13 cellular contexts compared by ENCODE assay signal in the genomic region with DNA sequence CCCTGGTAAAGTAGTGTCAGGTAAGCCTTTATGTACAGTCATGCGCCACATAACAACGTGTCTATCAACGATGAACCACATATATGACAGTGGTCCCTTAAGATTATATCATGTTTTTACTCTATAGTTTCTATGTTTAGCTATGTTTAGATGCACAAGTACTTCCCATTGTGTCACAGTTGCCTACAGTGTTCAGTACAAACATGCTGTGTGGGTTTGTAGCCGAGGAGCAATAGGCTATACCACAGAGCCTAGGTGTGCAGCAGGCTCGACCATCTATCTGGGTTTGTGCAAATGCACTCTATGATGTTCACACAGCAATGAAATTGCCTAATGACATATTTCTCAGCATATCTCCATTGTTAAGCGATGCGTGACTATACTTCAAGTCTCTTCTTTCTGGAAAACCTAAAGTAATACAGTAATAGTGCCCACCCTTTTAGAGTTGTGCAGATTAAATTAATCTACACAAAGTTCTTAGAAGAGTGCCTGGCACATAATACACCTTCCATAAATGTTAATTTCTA.
DNase-seq lines count a peak whose midpoint lies in the region; ATAC-seq and TF ChIP-seq lines count a peak whose summit lies in the region.
"Had no signal": no experiment of that assay in that cellular context is flagged by ENCODE, and none has a peak within 500 bp of the region (broad histone marks: within the 10 kb centered on the region; RNA-seq: fewer than 3 reads in every experiment).

No MANE protein-coding gene starts in this region.

- H3K27ac ChIP-seq in BLaER1 treated with 17β-estradiol and CSF1 and Interleukin-3, amounts not matched to agents 10 nM and 100 nM: peak overlapping the region; percentile 87 to 99 (median 95)
- H3K27ac ChIP-seq in OCI-LY3 (ENCODE audit: low read length): peak overlapping the region; percentile 92
- peak overlapping the region; percentile 87 for H3K27ac ChIP-seq in osteoblast (ENCODE audit: low read depth, low read length)
- H3K27ac ChIP-seq: C4-2B had no signal

- no peak for DNase-seq in osteoblast (ENCODE audit: insufficient read length, low spot score, missing footprints)
- no peak for DNase-seq in superior temporal gyrus (ENCODE audit: extremely low spot score)
- DNase-seq: amniotic stem cell; NCI-H2081 treated with DMSO at 0.1 percent for 48 hours; NK-92 treated with Interleukin-12 subunit alpha and Interleukin-12 subunit beta, amount 100 ng/mL, for 24 hours; SK-N-SH had no signal

- H3K9me3 ChIP-seq in BLaER1 treated with 17β-estradiol and CSF1 and Interleukin-3, amounts not matched to agents 10 nM and 100 nM (replicated peaks in 1 of 11): peaks cover 8 to 32% (median 22%) of the 10 kb centered on the region in 11 experiments
- H3K9me3 ChIP-seq in OCI-LY3 (ENCODE audit: insufficient read depth, low read length): no peaks in the 10 kb centered on the region
- H3K9me3 ChIP-seq in osteoblast (ENCODE audit: low read depth, low read length): no peaks in the 10 kb centered on the region
- H3K9me3 ChIP-seq: SK-N-SH had no signal

- no peak for TF ChIP-seq CTCF in OCI-LY3 (IDR thresholded peaks at IDR 0.05; ENCODE audit: low read depth, low read length)
- no peak for TF ChIP-seq CTCF in osteoblast (IDR thresholded peaks at IDR 0.05; ENCODE audit: extremely low read depth, low read depth, low read length)

- H3K27me3 ChIP-seq in BLaER1 treated with 17β-estradiol and CSF1 and Interleukin-3, amounts not matched to agents 10 nM and 100 nM: no peaks in the 10 kb centered on the region
- H3K27me3 ChIP-seq in OCI-LY3 (ENCODE audit: low read depth, low read length) (no peaks in the 10 kb centered on the region), osteoblast (ENCODE audit: insufficient read depth, low read length) (no peaks in the 10 kb centered on the region)

- peak overlapping the region in 2 of 10 experiments; percentile 16 to 17; a peak in 1 of 20 replicates for H3K4me3 ChIP-seq in BLaER1 treated with 17β-estradiol and CSF1 and Interleukin-3, amounts not matched to agents 10 nM and 100 nM
- H3K4me3 ChIP-seq in OCI-LY3 (ENCODE audit: low read length) (peak overlapping the region; percentile 22), osteoblast (ENCODE audit: insufficient read depth, low read length) (no peak overlapping the region)

- H2AFZ ChIP-seq in OCI-LY3 (ENCODE audit: low read depth, low read length): no peak overlapping the region
- H2AFZ ChIP-seq in osteoblast (ENCODE audit: low read length): no peak overlapping the region

- H3K4me1 ChIP-seq in BLaER1 treated with 17β-estradiol and CSF1 and Interleukin-3, amounts not matched to agents 10 nM and 100 nM: peaks cover 59 to 80% (median 66%) of the 10 kb centered on the region in 10 experiments
- H3K4me1 ChIP-seq in OCI-LY3 (ENCODE audit: low read length) (peaks cover 57% of the 10 kb centered on the region), osteoblast (ENCODE audit: insufficient read depth, low read length) (peaks cover 62% of the 10 kb centered on the region)

- H3K9ac ChIP-seq in BLaER1 treated with 17β-estradiol and CSF1 and Interleukin-3, amounts not matched to agents 10 nM and 100 nM: peak overlapping the region; percentile 72 to 84 (median 77); a peak in 21 of 22 replicates
- peak overlapping the region; percentile 64 for H3K9ac ChIP-seq in OCI-LY3 (ENCODE audit: low read length)
- H3K9ac ChIP-seq: SK-N-SH had no signal

- H3K79me2 ChIP-seq in OCI-LY3 (ENCODE audit: low read length) (no peaks in the 10 kb centered on the region), osteoblast (ENCODE audit: insufficient read depth, low read length) (no peaks in the 10 kb centered on the region)

- H3K36me3 ChIP-seq in BLaER1 treated with 17β-estradiol and CSF1 and Interleukin-3, amounts not matched to agents 10 nM and 100 nM: peaks cover 10 to 68% (median 37%) of the 10 kb centered on the region in 11 experiments; a peak in 21 of 22 replicates
- H3K36me3 ChIP-seq in OCI-LY3 (replicated peaks; ENCODE audit: low read depth, low read length) (no peaks in the 10 kb centered on the region), osteoblast (ENCODE audit: insufficient read depth, low read length) (no peaks in the 10 kb centered on the region)

- H3K4me2 ChIP-seq in BLaER1 treated with 17β-estradiol and CSF1 and Interleukin-3, amounts not matched to agents 10 nM and 100 nM: peak overlapping the region; percentile 71 to 94 (median 83)
- H3K4me2 ChIP-seq in OCI-LY3 (ENCODE audit: low read length): peak overlapping the region; percentile 74
- no peak overlapping the region for H3K4me2 ChIP-seq in osteoblast (ENCODE audit: insufficient read depth, low read length)
- H3K4me2 ChIP-seq: SK-N-SH had no signal

- no peaks in the 10 kb centered on the region; a peak in 1 of 22 replicates for H4K20me1 ChIP-seq in BLaER1 treated with 17β-estradiol and CSF1 and Interleukin-3, amounts not matched to agents 10 nM and 100 nM
- H4K20me1 ChIP-seq in OCI-LY3 (ENCODE audit: insufficient read depth, low read length) (no peaks in the 10 kb centered on the region), osteoblast (ENCODE audit: insufficient read depth, low read length) (no peaks in the 10 kb centered on the region)

- ATAC-seq in GM18519 (IDR thresholded peaks at IDR 0.05; ENCODE audit: low FRiP score, unreplicated experiment) (peak; percentile 11), GM21528 (IDR thresholded peaks at IDR 0.05; ENCODE audit: low FRiP score, unreplicated experiment) (no peak), HG03520 (IDR thresholded peaks at IDR 0.05; ENCODE audit: unreplicated experiment) (no peak), GM21737 (IDR thresholded peaks at IDR 0.05; ENCODE audit: unreplicated experiment) (no peak)
